8 cellular contexts compared by ENCODE assay signal in genomic region chr16:57061084-57061905, GRCh38. TPM values are rescaled to one million over a fixed set of nuclear protein-coding genes. Genes with fewer than 3 reads are reported as not detected.
DNase-seq lines count a peak whose midpoint lies in the region; ATAC-seq and TF ChIP-seq lines count a peak whose summit lies in the region.

No MANE protein-coding gene starts in this region.

- H3K27me3 Mint-ChIP-seq in nephron progenitor cell (ENCODE audit: low read depth, poor library complexity) = peaks cover 14% of the 10 kb centered on the region

- no peak overlapping the region for H3K27ac Mint-ChIP-seq in nephron progenitor cell

- CTCF ChIA-PET in Panc1 (lab: Charles Lee) = no interaction called here

- no peaks in the 10 kb centered on the region for H3K79me2 ChIP-seq in DND-41 (ENCODE audit: insufficient read depth, low read length)

- DNase-seq in DND-41 (no peak), Panc1 (ENCODE audit: low read depth, low spot score) (no peak), esophagus squamous epithelium (lab: John Stamatoyannopoulos, UW) (no peak), ovary (peak; percentile 60 to 81 (median 73)), NCI-H526 treated with DMSO at 0.1 percent for 48 hours (lab: John Stamatoyannopoulos, UW) (no peak), nephron progenitor cell (no peak), ecto neural progenitor cell (ENCODE audit: low spot score) (no peak)

- no peak overlapping the region for H3K4me2 ChIP-seq in DND-41 (ENCODE audit: insufficient read depth, low read length)

- BruUV-seq in Panc1 (replicated peaks; lab: Mats Ljungman, UMichigan) = no TSS peak

- TF ChIP-seq POLR2A in esophagus squamous epithelium (IDR thresholded peaks at IDR 0.05) = no peak
- no peak for TF ChIP-seq POLR2A in ovary (IDR thresholded peaks at IDR 0.05)

- POLR2A ChIA-PET in Panc1 (lab: Charles Lee) = no interaction called here

- no peak for TF ChIP-seq CTCF in DND-41 (IDR thresholded peaks at IDR 0.05; ENCODE audit: borderline replicate concordance, extremely low read depth, low read length, poor library complexity, severe bottlenecking)
- TF ChIP-seq CTCF in Panc1 (IDR thresholded peaks at IDR 0.05) = no peak
- TF ChIP-seq CTCF in esophagus squamous epithelium (IDR thresholded peaks at IDR 0.05) = no peak
- no peak for TF ChIP-seq CTCF in ovary (IDR thresholded peaks at IDR 0.05)
- no peak for TF ChIP-seq CTCF in nephron progenitor cell (IDR thresholded peaks at IDR 0.05)

- no peaks in the 10 kb centered on the region for H3K9me3 Mint-ChIP-seq in nephron progenitor cell

- H2AFZ ChIP-seq in DND-41 (ENCODE audit: low read depth, low read length) = no peak overlapping the region

- H3K4me1 ChIP-seq in DND-41 (ENCODE audit: insufficient read depth, low read length) (no peaks in the 10 kb centered on the region), Panc1 (ENCODE audit: control insufficient read depth, insufficient read depth, low read length) (peaks cover 3% of the 10 kb centered on the region; the same call in 1 of the 2 replicates), esophagus squamous epithelium (peaks cover 9 to 12% (median 11%) of the 10 kb centered on the region in 3 donors), ovary (ENCODE audit: insufficient read depth) (peaks cover 11% of the 10 kb centered on the region)

- ATAC-seq in DND-41 (ENCODE audit: insufficient read depth, low read depth) (peak; percentile 58; the same call in 2 of the 3 replicates), Panc1 (peak; percentile 76), GM18519 (IDR thresholded peaks at IDR 0.05; ENCODE audit: low FRiP score, unreplicated experiment) (no peak)

- no peaks in the 10 kb centered on the region for H3K27me3 ChIP-seq in DND-41 (ENCODE audit: insufficient read depth, low read length, poor library complexity)
- no peaks in the 10 kb centered on the region for H3K27me3 ChIP-seq in Panc1 (ENCODE audit: control insufficient read depth, insufficient read depth, low read length)
- no peaks in the 10 kb centered on the region for H3K27me3 ChIP-seq in esophagus squamous epithelium
- no peaks in the 10 kb centered on the region for H3K27me3 ChIP-seq in ovary

- intact Hi-C loops in Panc1 (cut with micrococcal nuclease; ENCODE audit: unreplicated experiment) = no loop called here
- intact Hi-C loops in esophagus squamous epithelium (cut with DNase I) = no loop called here
- intact Hi-C loops in ovary (cut with DNase I) = no loop called here

- no peaks in the 10 kb centered on the region for H4K20me1 ChIP-seq in DND-41 (ENCODE audit: insufficient read depth, low read length)

- H3K4me3 ChIP-seq in DND-41 (ENCODE audit: low read depth in 1 of 2, low read length in 2 of 2) = no peak overlapping the region
- no peak overlapping the region for H3K4me3 ChIP-seq in Panc1 (ENCODE audit: low read depth in 2 of 2, low read length in 2 of 2)
- H3K4me3 ChIP-seq in esophagus squamous epithelium = no peak overlapping the region
- no peak overlapping the region for H3K4me3 ChIP-seq in ovary

- H3K9me3 ChIP-seq in DND-41 (ENCODE audit: insufficient read depth, low read length, severe bottlenecking) (no peaks in the 10 kb centered on the region), Panc1 (ENCODE audit: control insufficient read depth, insufficient read depth, low read depth, low read length) (no peaks in the 10 kb centered on the region), esophagus squamous epithelium (no peaks in the 10 kb centered on the region), ovary (no peaks in the 10 kb centered on the region)

- no peak overlapping the region for H3K9ac ChIP-seq in DND-41 (ENCODE audit: low read depth, low read length)

- no peak for TF ChIP-seq EP300 in ovary (IDR thresholded peaks at IDR 0.05)

- H3K4me1 Mint-ChIP-seq in nephron progenitor cell = peaks cover 6% of the 10 kb centered on the region

- whole genome bisulfite sequencing in esophagus squamous epithelium, 2 donors = 40 to 53% methylated on average over 1 to 3 of the region's 11 CpGs
- 27 to 30% (median 30%) methylated on average over 11 of the region's 11 CpGs for WGBS in ovary, 3 donors

- H3K27ac ChIP-seq in DND-41 (ENCODE audit: low read length) = no peak overlapping the region
- H3K27ac ChIP-seq in Panc1 (ENCODE audit: low read length) = no peak overlapping the region
- H3K27ac ChIP-seq in esophagus squamous epithelium = peak overlapping the region; percentile 56 to 89 (median 72)
- H3K27ac ChIP-seq in ovary = peak overlapping the region; percentile 64 to 78

- in situ Hi-C loops in Panc1 (cut with HindIII; ENCODE audit: low pct_unique_long_range_greater_than_20kb, low sequenced_read_pairs) = no loop called here

- H3K36me3 ChIP-seq in DND-41 (ENCODE audit: insufficient read depth, low read length) (no peaks in the 10 kb centered on the region), Panc1 (ENCODE audit: control insufficient read depth, insufficient read depth, low read length) (no peaks in the 10 kb centered on the region), esophagus squamous epithelium (peaks cover 0 to 43% (median 0%) of the 10 kb centered on the region in 3 donors), ovary (no peaks in the 10 kb centered on the region)

- H3K4me3 Mint-ChIP-seq in nephron progenitor cell = no peak overlapping the region

- no peaks in the 10 kb centered on the region for H3K36me3 Mint-ChIP-seq in nephron progenitor cell (ENCODE audit: low read depth)

RNA-seq across cellular contexts. Expression of gene CPNE2, which starts 31.1 kb away (rescaled TPM):
- total RNA-seq in Panc1 (2021; ENCODE audit: unreplicated experiment) (43.4 TPM), esophagus squamous epithelium (10 to 100 TPM; 12.2 to 21.4 (median 17.8) TPM), ovary (10 to 100 TPM; 12.3 to 22.2 (median 17.9) TPM)
- polyA plus RNA-seq in Panc1 (2012; ENCODE audit: insufficient read length) = 67.7 TPM
- 10 to 100 TPM; 25.7 to 32.3 TPM for polyA plus RNA-seq in ovary

Comparison
In these comparisons a context has a peak if more than half of its experiments do, and no peak if none do; other contexts are left out.
1. DNase-seq: peak in ovary (5 of 5); none in DND-41 (single experiment), Panc1 (single experiment), esophagus squamous epithelium (single experiment), NCI-H526 treated with DMSO at 0.1 percent for 48 hours (single experiment), nephron progenitor cell (single experiment) and ecto neural progenitor cell (single experiment).
2. H3K27ac ChIP-seq: peak in esophagus squamous epithelium (4 of 4) and ovary (2 of 2); none in DND-41 (single experiment) and Panc1 (single experiment).